In the genomic region with DNA sequence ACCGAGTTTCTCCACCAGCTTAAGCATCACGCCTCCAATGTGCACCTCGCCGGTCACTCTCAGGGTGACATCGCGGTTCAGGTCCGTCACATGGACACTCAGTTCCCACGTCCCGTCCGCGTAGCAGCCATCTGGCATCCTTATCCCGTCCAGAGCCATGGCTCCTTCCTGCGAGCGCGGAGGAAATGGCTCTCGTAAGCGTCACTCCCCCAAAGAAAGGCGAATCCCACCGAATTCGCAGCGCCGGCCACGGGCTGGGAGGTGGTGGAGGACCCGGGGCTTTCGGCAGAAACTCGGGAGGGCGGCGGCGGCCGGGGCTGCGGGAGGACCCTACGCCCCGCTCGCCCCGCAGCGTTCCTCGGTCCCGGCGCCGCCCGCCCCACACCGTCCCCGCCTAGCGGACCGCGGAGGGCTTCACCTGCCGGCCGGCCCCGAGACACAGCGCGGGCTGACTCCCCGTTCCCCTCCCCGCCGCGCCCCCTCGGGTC, we compare ENCODE assay signal across 8 cellular contexts. TPM values are rescaled to one million over a fixed set of nuclear protein-coding genes. Genes with fewer than 3 reads are reported as not detected.
A peak's percentile ranks its signal among the peaks of the same experiment; 100 is the strongest.
DNase-seq lines count a peak whose midpoint lies in the region; ATAC-seq and TF ChIP-seq lines count a peak whose summit lies in the region.

No MANE protein-coding gene starts in this region.

- dilution Hi-C loops in IMR-90 (cut with HindIII; ENCODE audit: low sequenced_read_pairs, unreplicated experiment) = no loop called here

- peak overlapping the region; percentile 29 to 93 for H4K8ac ChIP-seq in IMR-90 (ENCODE audit: low read depth in 2 of 2, low read length in 2 of 2)

- POLR2A ChIA-PET in IMR-90 (lab: Charles Lee; ENCODE audit: unreplicated experiment) (interaction anchor here (1.5 kb wide), 1 partner anchor 124 kb away, joined by 4 read pairs; no protein-coding TSS in a partner anchor), WTC11 (lab: Charles Lee) (interaction anchor here (1.0 kb wide), 1 partner anchor 160 kb away, joined by 3 read pairs; no protein-coding TSS in a partner anchor)

- peak overlapping the region; percentile 88 for H4K91ac ChIP-seq in IMR-90 (ENCODE audit: insufficient read depth, low read depth, low read length)

- peaks cover 10% of the 10 kb centered on the region for H3K36me3 Mint-ChIP-seq in WTC11

- peak overlapping the region; percentile 100 for H3K9ac ChIP-seq in IMR-90 (ENCODE audit: low read depth, low read length)

- H2BK20ac ChIP-seq in IMR-90 (ENCODE audit: low read depth, low read length) = peak overlapping the region; percentile 43; the same call in 1 of the 2 replicates

- H3K9me1 ChIP-seq in IMR-90 (ENCODE audit: insufficient read depth, low read length) = peaks cover 3% of the 10 kb centered on the region; the same call in 1 of the 2 replicates

- no peaks in the 10 kb centered on the region for H3K27me3 Mint-ChIP-seq in WTC11 (ENCODE audit: low read depth)

- peak overlapping the region; percentile 98 for H3K4me2 ChIP-seq in IMR-90 (ENCODE audit: low read depth, low read length)

- peak overlapping the region; percentile 98 for H3K27ac Mint-ChIP-seq in WTC11

- peaks cover 46% of the 10 kb centered on the region for H4K20me1 ChIP-seq in IMR-90 (ENCODE audit: insufficient read depth, low read length)

- H2BK15ac ChIP-seq in IMR-90 (ENCODE audit: low read depth, low read length) = peak overlapping the region; percentile 53; the same call in 1 of the 3 replicates

- peak overlapping the region; percentile 99 for H3K18ac ChIP-seq in IMR-90 (ENCODE audit: low read depth, low read length)

- peak overlapping the region; percentile 88 for H2AFZ ChIP-seq in IMR-90 (replicated peaks; ENCODE audit: low read length, poor library complexity)

- ATAC-seq in GM18505 (IDR thresholded peaks at IDR 0.05; ENCODE audit: unreplicated experiment) = peak; percentile 52
- ATAC-seq in IMR-90 (ENCODE audit: low read depth) = peak; percentile 16
- ATAC-seq in WTC11 = peak; percentile 48

- H2AK9ac ChIP-seq in IMR-90 (replicated peaks; ENCODE audit: low read depth, low read length, poor library complexity) = peak overlapping the region; percentile 98

- no TSS peak for BruUV-seq in IMR-90 (replicated peaks; lab: Mats Ljungman, UMichigan)

- H2BK120ac ChIP-seq in IMR-90 (ENCODE audit: low read depth, low read length) = peak overlapping the region; percentile 85

- no peaks in the 10 kb centered on the region for H3K9me3 ChIP-seq in IMR-90 (ENCODE audit: control insufficient read depth, insufficient read depth, low read length)
- H3K9me3 ChIP-seq in effector memory CD4-positive, alpha-beta T cell (ENCODE audit: control insufficient read depth, low read length) = no peaks in the 10 kb centered on the region

- peaks cover 14% of the 10 kb centered on the region for H3K36me3 ChIP-seq in IMR-90 (ENCODE audit: control insufficient read depth, insufficient read depth, low read length)
- no peaks in the 10 kb centered on the region for H3K36me3 ChIP-seq in effector memory CD4-positive, alpha-beta T cell (ENCODE audit: control insufficient read depth, insufficient read depth, low read length)

- H3K27me3 ChIP-seq in IMR-90 (ENCODE audit: control insufficient read depth, insufficient read depth, low read length) = no peaks in the 10 kb centered on the region
- H3K27me3 ChIP-seq in effector memory CD4-positive, alpha-beta T cell (replicated peaks; ENCODE audit: control insufficient read depth, insufficient read depth, low read length, poor library complexity, severe bottlenecking) = peaks cover 39% of the 10 kb centered on the region

- DNase-seq in IMR-90 (peak; percentile 29), WTC11 (ENCODE audit: low spot score) (peak; percentile 63), lung microvascular endothelial cell (ENCODE audit: low read depth in 2 of 2) (peak; percentile 62 to 68), stromal cell of bone marrow (ENCODE audit: low read depth) (peak; percentile 25), germinal center (ENCODE audit: low spot score) (no peak)
- DNase-seq in effector memory CD4-positive, alpha-beta T cell = peak in 1 of 3 donors; percentile 1

- H3K4ac ChIP-seq in IMR-90 (ENCODE audit: low read depth, low read length) = peak overlapping the region; percentile 99

- TF ChIP-seq POLR2A in GM18505 (IDR thresholded peaks at IDR 0.05; ENCODE audit: borderline replicate concordance, extremely low read depth, insufficient read depth, insufficient read length) (no peak), IMR-90 (IDR thresholded peaks at IDR 0.05; ENCODE audit: low read depth, low read length) (peak; percentile 3; the same call in 1 of the 2 replicates)

- peak overlapping the region; percentile 81 for H3K27ac ChIP-seq in 22Rv1
- peak overlapping the region; percentile 99 for H3K27ac ChIP-seq in IMR-90 (ENCODE audit: insufficient read depth, low read length)
- no peak overlapping the region for H3K27ac ChIP-seq in effector memory CD4-positive, alpha-beta T cell (ENCODE audit: insufficient read depth, low read length, poor library complexity, severe bottlenecking)

- peaks cover 5 to 19% of the 10 kb centered on the region in 2 experiments; a peak in 3 of 4 replicates for H3K79me1 ChIP-seq in IMR-90 (ENCODE audit: low read depth in 1 of 2, low read length in 2 of 2)

- H3K4me3 ChIP-seq in IMR-90 (ENCODE audit: insufficient read depth, low read depth, low read length) = peak overlapping the region; percentile 99
- peak overlapping the region; percentile 56 for H3K4me3 ChIP-seq in effector memory CD4-positive, alpha-beta T cell (ENCODE audit: insufficient read depth, low read depth, low read length, poor library complexity, severe bottlenecking)

- H3K23ac ChIP-seq in IMR-90 (ENCODE audit: low read depth, low read length) = peak overlapping the region; percentile 100

- WGBS in IMR-90 (ENCODE audit: extremely low coverage in 2 of 2, insufficient read length in 1 of 2), 2 experiments = 0% methylated on average over 23 of the region's 56 CpGs; no CpG with 5 or more reads in 1 of the 2 experiments

- CTCF ChIA-PET in IMR-90 (lab: Yijun Ruan, JAX) (no interaction called here), WTC11 (lab: Charles Lee) (interaction anchor here (3.2 kb wide), 1 partner anchor 10 kb away, joined by 15 read pairs; no protein-coding TSS in a partner anchor)

- peak overlapping the region; percentile 98 for H2BK5ac ChIP-seq in IMR-90 (ENCODE audit: low read depth, low read length, poor library complexity, severe bottlenecking)

- H3K4me1 ChIP-seq in IMR-90 (ENCODE audit: control insufficient read depth, insufficient read depth, low read length) = peaks cover 7% of the 10 kb centered on the region; the same call in 1 of the 2 replicates
- peaks cover 6% of the 10 kb centered on the region for H3K4me1 ChIP-seq in effector memory CD4-positive, alpha-beta T cell (ENCODE audit: control insufficient read depth, insufficient read depth, low read length, poor library complexity, severe bottlenecking)

- intact Hi-C loops in IMR-90 (cut with micrococcal nuclease) = loop anchor here (2.0 to 5.0 kb wide), 4 partner anchors 60 to 357 kb away; a partner anchor contains a TSS

- in situ Hi-C loops in IMR-90 (cut with MboI; ENCODE audit: low sequenced_read_pairs) = loop anchor here (10.0 to 25.0 kb wide), 2 partner anchors 136 to 362 kb away; no protein-coding TSS in a partner anchor

- TF ChIP-seq CTCF in 22Rv1 (IDR thresholded peaks at IDR 0.05) (no peak), IMR-90 (conservative IDR thresholded peaks at IDR 0.05; ENCODE audit: low read depth, low read length) (no peak), WTC11 (IDR thresholded peaks at IDR 0.05) (no peak)

- peaks cover 48% of the 10 kb centered on the region for H3K4me1 Mint-ChIP-seq in WTC11

- no peak for TF ChIP-seq RAD21 in IMR-90 (IDR thresholded peaks at IDR 0.05; ENCODE audit: low read length)

- H3K14ac ChIP-seq in IMR-90 (replicated peaks; ENCODE audit: low read depth, low read length) = peak overlapping the region; percentile 100

- H3K4me3 Mint-ChIP-seq in WTC11 = peak overlapping the region; percentile 99

- peak overlapping the region; percentile 94 for H4K5ac ChIP-seq in IMR-90 (ENCODE audit: low read depth, low read length)

- peak overlapping the region; percentile 89 for H3K56ac ChIP-seq in IMR-90 (ENCODE audit: extremely low read depth, insufficient read depth, low read length)

- peak overlapping the region; percentile 100 for H2AK5ac ChIP-seq in IMR-90 (ENCODE audit: low read depth, low read length)

- H3K9me3 Mint-ChIP-seq in WTC11 = no peaks in the 10 kb centered on the region

TF ChIP-seq in IMR-90, 13 proteins besides CTCF, POLR2A, EP300 and RAD21:
- no peak for TF ChIP-seq RCOR1 (IDR thresholded peaks at IDR 0.05; ENCODE audit: insufficient replicate concordance, low read length)
- TF ChIP-seq MXI1 (IDR thresholded peaks at IDR 0.05; ENCODE audit: borderline replicate concordance, low read depth, low read length) = peak; percentile 62; the same call in 1 of the 2 replicates
- TF ChIP-seq CHD1 (IDR thresholded peaks at IDR 0.05; ENCODE audit: low read depth, low read length) = 0 out of 2 replicates have a peak, but pooled peaks have one; percentile 33

TF ChIP-seq in WTC11, 78 proteins besides CTCF, POLR2A, EP300 and RAD21 (continues in another document):
- TF ChIP-seq, protein P1, sequence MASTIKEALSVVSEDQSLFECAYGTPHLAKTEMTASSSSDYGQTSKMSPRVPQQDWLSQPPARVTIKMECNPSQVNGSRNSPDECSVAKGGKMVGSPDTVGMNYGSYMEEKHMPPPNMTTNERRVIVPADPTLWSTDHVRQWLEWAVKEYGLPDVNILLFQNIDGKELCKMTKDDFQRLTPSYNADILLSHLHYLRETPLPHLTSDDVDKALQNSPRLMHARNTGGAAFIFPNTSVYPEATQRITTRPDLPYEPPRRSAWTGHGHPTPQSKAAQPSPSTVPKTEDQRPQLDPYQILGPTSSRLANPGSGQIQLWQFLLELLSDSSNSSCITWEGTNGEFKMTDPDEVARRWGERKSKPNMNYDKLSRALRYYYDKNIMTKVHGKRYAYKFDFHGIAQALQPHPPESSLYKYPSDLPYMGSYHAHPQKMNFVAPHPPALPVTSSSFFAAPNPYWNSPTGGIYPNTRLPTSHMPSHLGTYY (CRISPR knock-in tag; IDR thresholded peaks at IDR 0.05) = no peak
- TF ChIP-seq NFE2L1 (CRISPR knock-in tag; IDR thresholded peaks at IDR 0.05) = 0 out of 2 replicates have a peak, but pooled peaks have one; percentile 2
- TF ChIP-seq, protein P2, sequence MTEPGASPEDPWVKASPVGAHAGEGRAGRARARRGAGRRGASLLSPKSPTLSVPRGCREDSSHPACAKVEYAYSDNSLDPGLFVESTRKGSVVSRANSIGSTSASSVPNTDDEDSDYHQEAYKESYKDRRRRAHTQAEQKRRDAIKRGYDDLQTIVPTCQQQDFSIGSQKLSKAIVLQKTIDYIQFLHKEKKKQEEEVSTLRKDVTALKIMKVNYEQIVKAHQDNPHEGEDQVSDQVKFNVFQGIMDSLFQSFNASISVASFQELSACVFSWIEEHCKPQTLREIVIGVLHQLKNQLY (CRISPR knock-in tag; IDR thresholded peaks at IDR 0.05) = no peak

RNA-seq across cellular contexts. Expression of a gene that starts 0.4 kb away (rescaled TPM):
- total RNA-seq in IMR-90 (2012; rRNA removed) = 217 and 229 TPM in 2 replicates
- 122 and 131 TPM in 2 replicates for polyA plus RNA-seq in IMR-90 (2012; rRNA removed)
- 36.4 and 49.9 TPM in 2 replicates for polyA plus RNA-seq in IMR-90 (2012; cell fraction: cytosol; rRNA removed)
- 27.9 and 176 TPM in 2 replicates for polyA plus RNA-seq in IMR-90 (2012; cell fraction: nucleus; rRNA removed; ENCODE audit: low replicate concordance)
- total RNA-seq in WTC11 (2021) = 87.8 to 97.7 TPM (median 92.8 TPM) in 3 replicates
- 58.6 and 61.3 TPM in 2 replicates for total RNA-seq in lung microvascular endothelial cell
